In genomic region chr15:75204340-75205063, GRCh38 we compare ENCODE assay signal across 1 cellular context.
A peak's percentile ranks its signal among the peaks of the same experiment; 100 is the strongest.
TF ChIP-seq lines count a peak whose summit lies in the region.

No MANE protein-coding gene starts in this region.

TF ChIP-seq in HepG2, 621 proteins besides CTCF, POLR2A, EP300 and RAD21 (continued from another document):
- TF ChIP-seq ZNF687 (CRISPR knock-in tag; IDR thresholded peaks at IDR 0.05), result peak; percentile 93
- no peak for TF ChIP-seq ONECUT2 (CRISPR knock-in tag; IDR thresholded peaks at IDR 0.05)
- no peak for TF ChIP-seq ZNF136 (CRISPR knock-in tag; IDR thresholded peaks at IDR 0.05; ENCODE audit: low read depth)
- TF ChIP-seq ZBTB44 (CRISPR knock-in tag; IDR thresholded peaks at IDR 0.05), result no peak
- TF ChIP-seq RELA (CRISPR knock-in tag; IDR thresholded peaks at IDR 0.05), result 0 out of 2 replicates have a peak, but pooled peaks have one; percentile 66
- no peak for TF ChIP-seq ZNF274 (CRISPR knock-in tag; IDR thresholded peaks at IDR 0.05)
- TF ChIP-seq ZNF44 (CRISPR knock-in tag; IDR thresholded peaks at IDR 0.05), result no peak
- TF ChIP-seq PATZ1 (CRISPR knock-in tag; IDR thresholded peaks at IDR 0.05), result peak; percentile 98
- no peak for TF ChIP-seq ZNF142 (CRISPR knock-in tag; IDR thresholded peaks at IDR 0.05)
- TF ChIP-seq ZIK1 (CRISPR knock-in tag; IDR thresholded peaks at IDR 0.05; ENCODE audit: borderline replicate concordance, low read depth), result no peak
- no peak for TF ChIP-seq RAD51 (IDR thresholded peaks at IDR 0.05; ENCODE audit: borderline replicate concordance)
- TF ChIP-seq ZNF710 (CRISPR knock-in tag; IDR thresholded peaks at IDR 0.05; ENCODE audit: borderline replicate concordance), result 0 out of 2 replicates have a peak, but pooled peaks have one; percentile 36
- no peak for TF ChIP-seq EZH2 (conservative IDR thresholded peaks at IDR 0.05; ENCODE audit: low read depth, low read length)
- TF ChIP-seq FOXO4 (CRISPR knock-in tag; conservative IDR thresholded peaks at IDR 0.05), result no peak
- TF ChIP-seq ZNF256 (CRISPR knock-in tag; conservative IDR thresholded peaks at IDR 0.05), result 0 out of 2 replicates have a peak, but pooled peaks have one; percentile 60
- TF ChIP-seq ATF1 (CRISPR knock-in tag; IDR thresholded peaks at IDR 0.05), result no peak
TF ChIP-seq in HepG2: peak in this region for 181.
